ENCODE assay signal across 1 cellular context in genomic region chr19:15825753-15826152, GRCh38.
TF ChIP-seq lines count a peak whose summit lies in the region.

No MANE protein-coding gene starts in this region.

TF ChIP-seq in K562, 482 proteins besides CTCF, POLR2A, EP300 and RAD21 (continued from another document):
- TF ChIP-seq ZNF740 (CRISPR knock-in tag; IDR thresholded peaks at IDR 0.05): no peak
- peak in 1 of 2 experiments; percentile 90; a peak in 2 of 4 replicates for TF ChIP-seq ZNF740 (tag; IDR thresholded peaks at IDR 0.05)
- peak; percentile 24; the same call in 1 of the 2 replicates for TF ChIP-seq ZNF354B (CRISPR knock-in tag; IDR thresholded peaks at IDR 0.05)
- TF ChIP-seq PATZ1 (CRISPR knock-in tag; IDR thresholded peaks at IDR 0.05; ENCODE audit: borderline replicate concordance): 0 out of 2 replicates have a peak, but pooled peaks have one; percentile 60
- TF ChIP-seq HLTF (IDR thresholded peaks at IDR 0.05): no peak
- peak; percentile 93 for TF ChIP-seq CREB3 (tag; conservative IDR thresholded peaks at IDR 0.05; ENCODE audit: low read depth)
